In genomic region chr22:23573701-23574235, GRCh38 we compare ENCODE assay signal across 16 cellular contexts. TPM values are rescaled to one million over a fixed set of nuclear protein-coding genes. Genes with fewer than 3 reads are reported as not detected.
DNase-seq lines count a peak whose midpoint lies in the region; ATAC-seq, FAIRE-seq and TF ChIP-seq lines count a peak whose summit lies in the region.
"Not testable (repeated sequence)": the region's sequence is repeated elsewhere in the genome, so short reads cannot be mapped to it uniquely, and the experiment has no call there.
"Had no signal": no experiment of that assay in that cellular context is flagged by ENCODE, and none has a peak within 500 bp of the region (broad histone marks: within the 10 kb centered on the region; RNA-seq: fewer than 3 reads in every experiment).

No MANE protein-coding gene starts in this region.

- peak overlapping the region in 8 of 11 experiments; percentile 80 to 100 (median 97); a peak in 14 of 22 replicates for H3K4me2 ChIP-seq in BLaER1 treated with 17β-estradiol and CSF1 and Interleukin-3, amounts not matched to agents 10 nM and 100 nM
- not testable (repeated sequence) for H3K4me2 ChIP-seq in Karpas-422 (ENCODE audit: low read depth, low read length, poor library complexity, severe bottlenecking)

- H3K79me2 ChIP-seq in Karpas-422 (ENCODE audit: low read length): not testable (repeated sequence)

- peak overlapping the region in 3 of 10 experiments; percentile 63 to 74 (median 68); a peak in 6 of 20 replicates for H3K4me3 ChIP-seq in BLaER1 treated with 17β-estradiol and CSF1 and Interleukin-3, amounts not matched to agents 10 nM and 100 nM
- H3K4me3 ChIP-seq in Karpas-422 (ENCODE audit: low read length); kidney (ENCODE audit: low read length in 2 of 2); upper lobe of right lung: not testable (repeated sequence)

- peaks cover 15 to 76% (median 57%) of the 10 kb centered on the region in 10 experiments for H3K4me1 ChIP-seq in BLaER1 treated with 17β-estradiol and CSF1 and Interleukin-3, amounts not matched to agents 10 nM and 100 nM
- H3K4me1 ChIP-seq in Karpas-422 (ENCODE audit: low read length): peaks cover 45% of the 10 kb centered on the region
- not testable (repeated sequence) for H3K4me1 ChIP-seq in kidney (ENCODE audit: control insufficient read depth in 1 of 2, insufficient read depth in 1 of 2, low read depth in 1 of 2, low read length in 2 of 2); upper lobe of right lung

- intact Hi-C loops in kidney (cut with DNase I); posterior vena cava (cut with DNase I); upper lobe of right lung (cut with DNase I): not testable (repeated sequence)

- not testable (repeated sequence) for H3K9me3 ChIP-seq in BLaER1 treated with 17β-estradiol and CSF1 and Interleukin-3, amounts not matched to agents 10 nM and 100 nM (replicated peaks in 1 of 11); Karpas-422 (ENCODE audit: low read length); kidney (ENCODE audit: control insufficient read depth in 1 of 2, low read length in 2 of 2); upper lobe of right lung

- not testable (repeated sequence) for H3K36me3 Mint-ChIP-seq in chondrocyte (ENCODE audit: low read depth)

- not testable (repeated sequence) for FAIRE-seq in kidney (lab: Jason Lieb, UNC)

- not testable (repeated sequence) for H3K4me1 Mint-ChIP-seq in chondrocyte (ENCODE audit: low read depth)

- H3K9me2 ChIP-seq in Karpas-422 (replicated peaks; ENCODE audit: insufficient read depth, low read length): not testable (repeated sequence)

- H3K27me3 Mint-ChIP-seq in chondrocyte (ENCODE audit: low read depth): peaks cover 11% of the 10 kb centered on the region

- not testable (repeated sequence) for H2AFZ ChIP-seq in Karpas-422 (ENCODE audit: low read length)

- H3K27ac Mint-ChIP-seq in chondrocyte (ENCODE audit: unreplicated experiment): not testable (repeated sequence)

- DNase-seq in Karpas-422: not testable (repeated sequence)
- DNase-seq in activated effector memory CD4-positive, alpha-beta T cell treated with anti-CD3 and anti-CD28 coated beads, Interleukin-2, amount 50 U/mL, for 16 hours: peak; percentile 14
- DNase-seq in chondrocyte (ENCODE audit: low spot score) (peak; percentile 64), kidney (peak; percentile 33), posterior vena cava (ENCODE audit: low spot score) (peak; percentile 51), upper lobe of right lung (peak; percentile 30)

- peaks cover 0 to 22% (median 0%) of the 10 kb centered on the region in 11 experiments; a peak in 3 of 22 replicates for H3K27me3 ChIP-seq in BLaER1 treated with 17β-estradiol and CSF1 and Interleukin-3, amounts not matched to agents 10 nM and 100 nM
- H3K27me3 ChIP-seq in Karpas-422 (ENCODE audit: low read length); upper lobe of right lung: not testable (repeated sequence)

- H3K36me3 ChIP-seq in BLaER1 treated with 17β-estradiol and CSF1 and Interleukin-3, amounts not matched to agents 10 nM and 100 nM: peaks cover 0 to 84% (median 0%) of the 10 kb centered on the region in 11 experiments; a peak in 9 of 22 replicates
- not testable (repeated sequence) for H3K36me3 ChIP-seq in Karpas-422 (ENCODE audit: insufficient read depth, low read length); kidney (ENCODE audit: control insufficient read depth in 1 of 2, insufficient read depth in 2 of 2, low read length in 2 of 2); upper lobe of right lung

- H3K9ac ChIP-seq in BLaER1 treated with 17β-estradiol and CSF1 and Interleukin-3, amounts not matched to agents 10 nM and 100 nM: peak overlapping the region in 6 of 11 experiments; percentile 22 to 82 (median 69); a peak in 9 of 22 replicates
- not testable (repeated sequence) for H3K9ac ChIP-seq in Karpas-422 (ENCODE audit: low read length); kidney (ENCODE audit: low read length in 2 of 2)

- peak overlapping the region in 7 of 11 experiments; percentile 57 to 81 (median 65); a peak in 7 of 22 replicates for H3K27ac ChIP-seq in BLaER1 treated with 17β-estradiol and CSF1 and Interleukin-3, amounts not matched to agents 10 nM and 100 nM
- H3K27ac ChIP-seq in Karpas-422 (ENCODE audit: low read length): peak overlapping the region; percentile 99; the same call in 1 of the 2 replicates
- H3K27ac ChIP-seq in kidney (ENCODE audit: low read depth in 2 of 2, low read length in 2 of 2); upper lobe of right lung: not testable (repeated sequence)

- not testable (repeated sequence) for H3K9me3 Mint-ChIP-seq in chondrocyte (ENCODE audit: low read depth)

- not testable (repeated sequence) for ATAC-seq in upper lobe of right lung

- not testable (repeated sequence) for H3K4me3 Mint-ChIP-seq in chondrocyte (ENCODE audit: unreplicated experiment)

- TF ChIP-seq CTCF in chondrocyte (IDR thresholded peaks at IDR 0.05); kidney (IDR thresholded peaks at IDR 0.05; ENCODE audit: borderline replicate concordance, extremely low read depth, insufficient read depth); upper lobe of right lung (IDR thresholded peaks at IDR 0.05): not testable (repeated sequence)

- H4K20me1 ChIP-seq in BLaER1 treated with 17β-estradiol and CSF1 and Interleukin-3, amounts not matched to agents 10 nM and 100 nM; Karpas-422 (ENCODE audit: insufficient read depth, low read depth, low read length): not testable (repeated sequence)

RNA-seq across cellular contexts. Expression of gene IGLL1, which starts 6.3 kb away (rescaled TPM):
- 100 and 171 TPM in 2 replicates for total RNA-seq in Karpas-422 (2014; rRNA removed; shearing (Covaris generic); ENCODE audit: low replicate concordance)
- total RNA-seq in chondrocyte (not detected in 3 replicates), kidney (not detected), posterior vena cava (not detected), upper lobe of right lung (not detected)
- not detected for polyA plus RNA-seq in kidney (ENCODE audit: insufficient read depth, low read depth, low replicate concordance)
- total RNA-seq: A673; CD4-positive, alpha-beta memory T cell; CD4-positive, CD25-positive, alpha-beta regulatory T cell; CD8-positive, alpha-beta memory T cell; Daoy; G401; GM12878 had no signal
- polyA plus RNA-seq: AG04450; CD14-positive monocyte; CD4-positive, alpha-beta memory T cell; CD4-positive, CD25-positive, alpha-beta regulatory T cell; CD8-positive, alpha-beta memory T cell; GM12878 had no signal

RNA-seq across cellular contexts. Expression of gene DRICH1, which starts 58.4 kb away (rescaled TPM):
- 1.2 TPM in 1 of 2 replicates, not detected in the other for total RNA-seq in Karpas-422 (2014; rRNA removed; shearing (Covaris generic); ENCODE audit: low replicate concordance)
- not detected in 3 replicates for total RNA-seq in chondrocyte
- 1.1 TPM for total RNA-seq in kidney
- polyA plus RNA-seq in kidney (ENCODE audit: insufficient read depth, low read depth, low replicate concordance): 1.3 TPM
- under 1 TPM; 0.19 to 0.42 TPM for total RNA-seq in posterior vena cava
- total RNA-seq in upper lobe of right lung: 0.96 TPM
- total RNA-seq: CD4-positive, CD25-positive, alpha-beta regulatory T cell; Daoy; G401; GM12878 had no signal
- polyA plus RNA-seq: CD14-positive monocyte; CD4-positive, alpha-beta memory T cell; CD8-positive, alpha-beta memory T cell; GM12878 had no signal

Comparison
In these comparisons a context has a peak if more than half of its experiments do, and no peak if none do; other contexts are left out.
1. RNA of gene IGLL1, which starts 6.3 kb away (total RNA-seq): 100 to 171 TPM in Karpas-422; not detected in kidney (single experiment), not detected in posterior vena cava, not detected in chondrocyte and not detected in upper lobe of right lung (single experiment); every median in the first group is over 10 times any median in the second.